1 cellular context compared by ENCODE assay signal in the genomic region with DNA sequence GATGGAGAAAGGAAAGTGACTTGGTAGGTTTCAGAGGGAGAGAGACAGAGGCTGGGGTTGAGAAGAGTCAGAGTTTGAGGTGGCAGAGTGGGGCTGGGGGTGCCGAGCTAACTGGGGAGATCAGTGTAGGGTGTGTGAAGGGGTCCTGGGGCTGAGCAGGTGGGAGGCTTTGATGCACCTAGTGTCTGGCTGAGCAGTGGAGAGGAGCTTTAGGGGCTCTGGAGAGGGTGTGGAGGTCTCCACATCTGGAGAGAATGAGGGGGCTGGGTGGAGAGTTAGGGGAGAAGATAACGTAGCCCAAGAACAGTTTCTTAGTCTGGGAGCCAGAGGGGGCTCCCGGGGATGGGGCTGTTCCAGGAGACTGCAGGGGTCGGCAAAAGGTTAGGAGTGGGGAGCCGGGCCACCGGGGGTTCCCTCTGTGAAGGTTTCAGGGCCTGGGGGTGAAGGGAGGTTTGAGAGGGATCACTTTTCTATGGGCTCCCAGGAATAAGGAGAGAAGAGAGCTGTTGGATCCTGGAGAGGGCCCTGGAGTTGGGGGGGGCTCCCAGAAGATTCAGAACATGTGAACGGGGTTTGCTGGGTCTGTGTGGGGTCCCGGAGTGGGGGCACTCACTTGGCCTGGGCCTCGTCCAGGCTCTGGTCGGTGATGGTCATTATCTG.
TF ChIP-seq lines count a peak whose summit lies in the region.

No MANE protein-coding gene starts in this region.

TF ChIP-seq in endothelial cell of umbilical vein, 7 proteins besides CTCF, POLR2A, EP300 and RAD21:
- no peak for TF ChIP-seq JUN (IDR thresholded peaks at IDR 0.05; ENCODE audit: borderline replicate concordance, insufficient read depth, insufficient read length, low read depth)
- no peak for TF ChIP-seq FOS (IDR thresholded peaks at IDR 0.05; ENCODE audit: borderline replicate concordance, insufficient read depth, low read length)
- no peak for TF ChIP-seq MYC (IDR thresholded peaks at IDR 0.05; ENCODE audit: low read depth, low read length)
- TF ChIP-seq POLR2AphosphoS5 (IDR thresholded peaks at IDR 0.05; ENCODE audit: insufficient read depth, low read depth, low read length) = no peak
- TF ChIP-seq GATA2 (IDR thresholded peaks at IDR 0.05; ENCODE audit: insufficient read depth, insufficient read length, low read depth, low read length) = no peak
- TF ChIP-seq, protein P1, sequence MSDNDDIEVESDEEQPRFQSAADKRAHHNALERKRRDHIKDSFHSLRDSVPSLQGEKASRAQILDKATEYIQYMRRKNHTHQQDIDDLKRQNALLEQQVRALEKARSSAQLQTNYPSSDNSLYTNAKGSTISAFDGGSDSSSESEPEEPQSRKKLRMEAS (IDR thresholded peaks at IDR 0.05; ENCODE audit: insufficient read depth, insufficient read length) = no peak
- no peak for TF ChIP-seq EZH2 (IDR thresholded peaks at IDR 0.05; ENCODE audit: borderline replicate concordance, low read depth, low read length, severe bottlenecking)
